Comparison of ENCODE assay signal across 27 cellular contexts in the genomic region with DNA sequence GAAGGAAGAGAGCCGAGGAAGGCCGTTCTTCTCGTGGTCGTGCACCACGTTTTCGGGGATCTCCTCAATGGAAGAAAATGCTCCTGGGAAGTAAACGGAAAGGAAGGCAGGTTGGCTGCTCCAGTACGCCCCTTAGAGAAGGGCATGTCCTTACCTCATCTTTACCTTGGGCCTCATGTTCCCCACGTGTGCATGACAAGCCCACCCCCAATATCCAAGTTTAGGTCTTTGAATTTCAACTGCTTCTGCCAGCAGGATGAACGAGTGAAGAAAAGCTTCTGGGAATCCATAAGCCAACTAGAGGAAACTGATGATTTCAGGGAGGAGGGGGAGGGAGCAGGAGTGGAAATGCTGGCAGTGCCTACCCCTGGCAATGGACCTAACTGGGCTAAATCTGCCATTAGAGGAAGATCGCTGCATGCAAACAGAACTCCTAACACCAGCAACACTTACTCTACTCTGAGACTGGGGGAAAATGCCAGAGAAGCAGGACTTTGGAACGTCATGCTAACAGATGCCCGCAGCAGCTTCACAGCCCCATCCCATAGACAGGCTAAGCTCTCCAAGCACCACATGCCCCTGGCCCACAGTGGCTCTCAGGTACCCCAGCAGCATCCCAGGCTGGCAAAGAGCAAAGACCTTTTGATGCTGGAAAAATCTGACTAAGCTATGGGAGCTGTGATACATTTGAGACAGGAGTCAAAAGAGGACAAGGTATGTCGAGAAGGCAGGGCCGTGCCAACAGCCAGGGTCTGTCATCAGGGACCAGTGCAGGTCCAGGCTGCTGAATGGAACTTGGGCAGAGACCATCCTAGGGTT.
"Had no signal": no experiment of that assay in that cellular context is flagged by ENCODE, and none has a peak within 500 bp of the region (broad histone marks: within the 10 kb centered on the region; RNA-seq: fewer than 3 reads in every experiment).

No MANE protein-coding gene starts in this region.

- H3K4me1 Mint-ChIP-seq: activated T-helper 17 cell treated with anti-CD3 and anti-CD28 coated beads, Interleukin-2, amount 50 U/mL, for 72 hours; stimulated activated effector memory CD8-positive, alpha-beta T cell treated with anti-CD3 and anti-CD28 coated beads, Interleukin-12 subunit alpha, Interleukin-12 subunit beta, amount 100 ng/mL, for 72 hours had no signal

- H3K4me1 ChIP-seq: adrenal gland, esophagus squamous epithelium, gastrocnemius medialis, left lung, pancreas, right lobe of liver, testis had no signal

- DNase-seq: activated CD4-positive, alpha-beta memory T cell treated with anti-CD3 and anti-CD28 coated beads for 36 hours; activated CD4-positive, alpha-beta T cell treated with anti-CD3 and anti-CD28 coated beads for 48 hours; activated CD4-positive, CD25-positive, alpha-beta regulatory T cell; central memory CD4-positive, alpha-beta T cell; effector memory CD8-positive, alpha-beta T cell; esophagus squamous epithelium; gastrocnemius medialis; hippocampal formation; kidney glomerular epithelial cell; left lung; midbrain; pancreas; right lobe of liver; stimulated activated CD4-positive, alpha-beta T cell treated with anti-CD3 and anti-CD28 coated beads, Interleukin-2, amount 100 ng/mL, for 24 hours; testis; trophoblast cell had no signal

- H3K27ac Mint-ChIP-seq: activated CD4-positive, alpha-beta memory T cell treated with anti-CD3 and anti-CD28 coated beads for 36 hours; activated naive CD8-positive, alpha-beta T cell; activated T-helper 17 cell treated with anti-CD3 and anti-CD28 coated beads, Interleukin-2, amount 50 U/mL, for 72 hours; effector memory CD8-positive, alpha-beta T cell; natural killer cell treated with Interleukin-12 subunit alpha and Interleukin-12 subunit beta and Interleukin-15 and Interleukin-18, amount 100 ng/mL, for 72 hours; stimulated activated effector memory CD8-positive, alpha-beta T cell treated with anti-CD3 and anti-CD28 coated beads, Interleukin-12 subunit alpha, Interleukin-12 subunit beta, amount 100 ng/mL, for 72 hours; T-helper 1 cell treated with Interleukin-12 subunit alpha and Interleukin-12 subunit beta and Interleukin-4 antibody, amounts not matched to agents 30 μg/mL and 1 μg/mL, for 36 hours had no signal

- H3K9me3 ChIP-seq: adrenal gland, esophagus squamous epithelium, gastrocnemius medialis, left lung, pancreas, right lobe of liver, testis had no signal

- H3K27ac ChIP-seq: esophagus squamous epithelium, gastrocnemius medialis, left lung, pancreas, right lobe of liver, skin epidermis, testis had no signal

- FAIRE-seq: astrocyte, colon, endothelial cell of umbilical vein, pancreas had no signal

- H3K36me3 ChIP-seq: adrenal gland, pancreas, right lobe of liver had no signal

- H3K4me3 Mint-ChIP-seq: activated CD4-positive, alpha-beta memory T cell treated with anti-CD3 and anti-CD28 coated beads for 36 hours; activated naive CD8-positive, alpha-beta T cell; activated T-helper 17 cell treated with anti-CD3 and anti-CD28 coated beads, Interleukin-2, amount 50 U/mL, for 72 hours; effector memory CD8-positive, alpha-beta T cell; natural killer cell treated with Interleukin-12 subunit alpha and Interleukin-12 subunit beta and Interleukin-15 and Interleukin-18, amount 100 ng/mL, for 72 hours; stimulated activated effector memory CD8-positive, alpha-beta T cell treated with anti-CD3 and anti-CD28 coated beads, Interleukin-12 subunit alpha, Interleukin-12 subunit beta, amount 100 ng/mL, for 72 hours; T-helper 1 cell treated with Interleukin-12 subunit alpha and Interleukin-12 subunit beta and Interleukin-4 antibody, amounts not matched to agents 30 μg/mL and 1 μg/mL, for 36 hours had no signal

- ATAC-seq: gastrocnemius medialis; left lung; natural killer cell treated with Interleukin-12 subunit alpha and Interleukin-12 subunit beta and Interleukin-15 and Interleukin-18, amount 100 ng/mL, for 72 hours; pancreas; right lobe of liver had no signal

- H3K4me3 ChIP-seq: adrenal gland, dorsolateral prefrontal cortex, esophagus squamous epithelium, gastrocnemius medialis, left lung, pancreas, right lobe of liver, skin epidermis, testis had no signal

- H3K36me3 Mint-ChIP-seq: activated CD4-positive, alpha-beta memory T cell treated with anti-CD3 and anti-CD28 coated beads for 36 hours; natural killer cell treated with Interleukin-12 subunit alpha and Interleukin-12 subunit beta and Interleukin-15 and Interleukin-18, amount 100 ng/mL, for 72 hours had no signal

- H3K27me3 Mint-ChIP-seq: activated CD4-positive, alpha-beta memory T cell treated with anti-CD3 and anti-CD28 coated beads for 36 hours; activated naive CD8-positive, alpha-beta T cell; activated T-helper 17 cell treated with anti-CD3 and anti-CD28 coated beads, Interleukin-2, amount 50 U/mL, for 72 hours; effector memory CD8-positive, alpha-beta T cell; natural killer cell treated with Interleukin-12 subunit alpha and Interleukin-12 subunit beta and Interleukin-15 and Interleukin-18, amount 100 ng/mL, for 72 hours had no signal

- H3K27me3 ChIP-seq: adrenal gland, dorsolateral prefrontal cortex, esophagus squamous epithelium, gastrocnemius medialis, left lung, pancreas, right lobe of liver, testis had no signal

- H3K9me3 Mint-ChIP-seq: activated CD4-positive, alpha-beta memory T cell treated with anti-CD3 and anti-CD28 coated beads for 36 hours; activated T-helper 17 cell treated with anti-CD3 and anti-CD28 coated beads, Interleukin-2, amount 50 U/mL, for 72 hours; effector memory CD8-positive, alpha-beta T cell; natural killer cell treated with Interleukin-12 subunit alpha and Interleukin-12 subunit beta and Interleukin-15 and Interleukin-18, amount 100 ng/mL, for 72 hours; stimulated activated effector memory CD8-positive, alpha-beta T cell treated with anti-CD3 and anti-CD28 coated beads, Interleukin-12 subunit alpha, Interleukin-12 subunit beta, amount 100 ng/mL, for 72 hours; T-helper 1 cell treated with Interleukin-12 subunit alpha and Interleukin-12 subunit beta and Interleukin-4 antibody, amounts not matched to agents 30 μg/mL and 1 μg/mL, for 36 hours had no signal
